1 cellular context compared by ENCODE assay signal in the genomic region with DNA sequence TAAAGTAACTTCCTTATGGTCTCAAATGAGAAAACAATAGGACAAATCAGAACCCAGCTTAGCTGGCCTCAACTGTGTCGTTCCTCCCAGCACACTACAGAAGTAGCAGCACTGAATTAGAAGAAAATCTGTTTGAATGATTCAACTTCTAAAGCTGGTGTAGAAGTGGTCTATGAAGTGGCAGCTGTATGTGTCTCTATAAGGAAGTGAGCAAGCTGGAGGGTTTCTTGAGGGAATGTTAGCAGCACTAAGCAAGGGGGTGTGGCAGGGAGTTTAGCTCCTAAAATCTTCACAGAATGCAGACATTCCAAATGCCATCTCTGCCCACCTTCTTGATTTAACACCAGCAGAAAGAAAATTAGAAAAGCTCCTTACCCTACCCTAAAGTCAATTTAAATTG.
TF ChIP-seq lines count a peak whose summit lies in the region.

No MANE protein-coding gene starts in this region.

TF ChIP-seq in WTC11, 78 proteins besides CTCF, POLR2A, EP300 and RAD21 (continued from another document):
- no peak for TF ChIP-seq ZNF317 (CRISPR knock-in tag; IDR thresholded peaks at IDR 0.05; ENCODE audit: borderline replicate concordance, low read depth)
- TF ChIP-seq, protein P1, sequence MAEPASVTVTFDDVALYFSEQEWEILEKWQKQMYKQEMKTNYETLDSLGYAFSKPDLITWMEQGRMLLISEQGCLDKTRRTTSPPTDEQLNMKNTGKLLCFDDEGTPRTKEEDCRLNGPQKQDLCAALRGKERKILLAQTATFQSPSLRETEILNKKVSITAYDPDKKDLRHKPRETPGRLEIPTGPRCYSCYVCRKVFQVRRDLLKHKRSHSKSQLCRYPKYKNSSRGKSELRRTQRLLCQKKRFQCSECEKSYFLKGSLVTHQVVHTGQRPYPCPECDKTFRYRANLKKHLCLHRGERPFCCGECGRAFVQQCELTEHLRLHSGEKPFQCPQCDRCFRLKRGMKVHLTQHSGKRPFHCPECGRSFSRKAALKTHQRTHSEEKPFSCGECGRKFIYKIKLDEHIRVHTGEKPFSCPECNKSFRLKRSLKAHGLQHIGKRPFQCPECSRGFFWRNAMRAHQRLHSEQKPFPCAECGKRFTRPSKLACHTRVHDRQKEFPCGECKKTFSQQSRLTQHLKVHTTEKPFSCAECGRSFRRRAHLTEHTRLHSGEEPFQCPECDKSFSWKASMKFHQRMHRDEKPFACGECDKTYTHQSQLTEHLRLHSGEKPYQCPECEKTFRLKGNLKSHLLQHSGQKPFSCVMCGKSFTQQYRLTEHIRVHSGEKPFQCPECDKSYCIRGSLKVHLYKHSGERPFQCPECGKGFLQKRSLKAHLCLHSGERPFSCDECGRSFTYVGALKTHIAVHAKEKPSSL (CRISPR knock-in tag; conservative IDR thresholded peaks at IDR 0.05), result no peak
- TF ChIP-seq EMX1 (CRISPR knock-in tag; IDR thresholded peaks at IDR 0.05), result no peak
- no peak for TF ChIP-seq SOX15 (CRISPR knock-in tag; IDR thresholded peaks at IDR 0.05)
- no peak for TF ChIP-seq GTF2I (CRISPR knock-in tag; conservative IDR thresholded peaks at IDR 0.05)
- TF ChIP-seq ATF3 (CRISPR knock-in tag; conservative IDR thresholded peaks at IDR 0.05), result no peak
- no peak for TF ChIP-seq ETV6 (CRISPR knock-in tag; IDR thresholded peaks at IDR 0.05)
- TF ChIP-seq E2F4 (CRISPR knock-in tag; IDR thresholded peaks at IDR 0.05; ENCODE audit: borderline replicate concordance, low read depth), result no peak
TF ChIP-seq in WTC11: peak in this region for 0.
